Comparison of ENCODE assay signal across 1 cellular context in the genomic region with DNA sequence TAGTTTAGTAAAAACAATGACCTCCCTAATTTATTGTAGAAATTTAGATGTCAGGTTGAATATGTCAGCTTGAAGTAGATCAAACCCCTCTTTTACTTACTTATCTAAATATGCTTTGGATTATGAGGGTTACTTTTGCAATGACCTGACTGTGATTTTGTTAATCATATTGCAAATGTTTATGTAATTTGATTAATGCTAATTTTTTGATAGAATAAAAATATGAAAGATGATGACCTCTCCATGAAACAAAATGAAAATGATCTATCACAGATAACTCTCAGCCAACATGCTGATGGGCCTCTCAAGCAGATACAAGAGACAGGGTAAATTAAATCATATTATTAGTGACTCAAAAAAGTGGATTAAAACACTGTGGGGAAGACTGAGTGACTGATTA.
TF ChIP-seq lines count a peak whose summit lies in the region.

No MANE protein-coding gene starts in this region.

TF ChIP-seq in SK-N-SH treated with all-trans-retinoic acid at 6 μM for 48 hours, 23 proteins besides CTCF, POLR2A, EP300 and RAD21 (continued from another document):
- TF ChIP-seq, protein P1, sequence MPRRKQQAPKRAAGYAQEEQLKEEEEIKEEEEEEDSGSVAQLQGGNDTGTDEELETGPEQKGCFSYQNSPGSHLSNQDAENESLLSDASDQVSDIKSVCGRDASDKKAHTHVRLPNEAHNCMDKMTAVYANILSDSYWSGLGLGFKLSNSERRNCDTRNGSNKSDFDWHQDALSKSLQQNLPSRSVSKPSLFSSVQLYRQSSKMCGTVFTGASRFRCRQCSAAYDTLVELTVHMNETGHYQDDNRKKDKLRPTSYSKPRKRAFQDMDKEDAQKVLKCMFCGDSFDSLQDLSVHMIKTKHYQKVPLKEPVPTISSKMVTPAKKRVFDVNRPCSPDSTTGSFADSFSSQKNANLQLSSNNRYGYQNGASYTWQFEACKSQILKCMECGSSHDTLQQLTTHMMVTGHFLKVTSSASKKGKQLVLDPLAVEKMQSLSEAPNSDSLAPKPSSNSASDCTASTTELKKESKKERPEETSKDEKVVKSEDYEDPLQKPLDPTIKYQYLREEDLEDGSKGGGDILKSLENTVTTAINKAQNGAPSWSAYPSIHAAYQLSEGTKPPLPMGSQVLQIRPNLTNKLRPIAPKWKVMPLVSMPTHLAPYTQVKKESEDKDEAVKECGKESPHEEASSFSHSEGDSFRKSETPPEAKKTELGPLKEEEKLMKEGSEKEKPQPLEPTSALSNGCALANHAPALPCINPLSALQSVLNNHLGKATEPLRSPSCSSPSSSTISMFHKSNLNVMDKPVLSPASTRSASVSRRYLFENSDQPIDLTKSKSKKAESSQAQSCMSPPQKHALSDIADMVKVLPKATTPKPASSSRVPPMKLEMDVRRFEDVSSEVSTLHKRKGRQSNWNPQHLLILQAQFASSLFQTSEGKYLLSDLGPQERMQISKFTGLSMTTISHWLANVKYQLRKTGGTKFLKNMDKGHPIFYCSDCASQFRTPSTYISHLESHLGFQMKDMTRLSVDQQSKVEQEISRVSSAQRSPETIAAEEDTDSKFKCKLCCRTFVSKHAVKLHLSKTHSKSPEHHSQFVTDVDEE (CRISPR knock-in tag; IDR thresholded peaks at IDR 0.05), result peak; percentile 52; the same call in 1 of the 2 replicates
